ENCODE assay signal across 20 cellular contexts in genomic region chr7:12888727-12889126, GRCh38.
DNase-seq lines count a peak whose midpoint lies in the region; ATAC-seq and TF ChIP-seq lines count a peak whose summit lies in the region.
"Had no signal": no experiment of that assay in that cellular context is flagged by ENCODE, and none has a peak within 500 bp of the region (broad histone marks: within the 10 kb centered on the region; RNA-seq: fewer than 3 reads in every experiment).

No MANE protein-coding gene starts in this region.

- TF ChIP-seq CTCF in AG09309 (IDR thresholded peaks at IDR 0.05; ENCODE audit: control insufficient read depth, insufficient read depth, low read depth, low read length, missing control alignments), result no peak
- no peak for TF ChIP-seq CTCF in endothelial cell (IDR thresholded peaks at IDR 0.05; ENCODE audit: unreplicated experiment)

- no peak overlapping the region for H3K4me3 ChIP-seq in AG09309 (ENCODE audit: control insufficient read depth, low read depth, low read length)
- H3K4me3 ChIP-seq: MG63, psoas muscle had no signal

- DNase-seq in AG09309 (ENCODE audit: low read depth) (peak; percentile 29), KBM-7 (peak; percentile 49), endothelial cell (ENCODE audit: low spot score) (no peak), myocyte (ENCODE audit: low read depth) (peak; percentile 64), NCI-H2107 treated with DMSO at 0.1 percent for 48 hours (lab: John Stamatoyannopoulos, UW; ENCODE audit: unreplicated experiment) (no peak), mucosa of gallbladder (ENCODE audit: low spot score) (no peak), UCSD-AML1 (lab: John Stamatoyannopoulos, UW; ENCODE audit: unreplicated experiment) (no peak)
- DNase-seq: activated CD4-positive, alpha-beta T cell treated with anti-CD3 and anti-CD28 coated beads for 36 hours; activated naive CD8-positive, alpha-beta T cell treated with anti-CD3 and anti-CD28 coated beads, Interleukin-2, amount 10 ng/mL, durations not matched to agents 7 days and 5 days; activated T-cell treated with anti-CD3 and anti-CD28 coated beads, Interleukin-2, amount 50 U/mL, for 1 hour; kidney glomerular epithelial cell; NCI-H187; NCI-H510A; psoas muscle; SIG-M5; stimulated activated CD4-positive, alpha-beta T cell treated with anti-CD3 and anti-CD28 coated beads, Interleukin-15, amount 100 ng/mL, for 24 hours had no signal

- H3K27me3 Mint-ChIP-seq in endothelial cell (ENCODE audit: unreplicated experiment), result peaks cover 3% of the 10 kb centered on the region
- peaks cover 9% of the 10 kb centered on the region for H3K27me3 Mint-ChIP-seq in stimulated activated memory B cell treated with anti-CD40 and anti-IgM and Interleukin-4, amounts not matched to agents 10 μg/mL and 1 μg/mL and 100 μg/mL, for 72 hours

- H3K36me3 Mint-ChIP-seq in endothelial cell (ENCODE audit: low read depth, unreplicated experiment), result no peaks in the 10 kb centered on the region
- no peaks in the 10 kb centered on the region for H3K36me3 Mint-ChIP-seq in stimulated activated memory B cell treated with anti-CD40 and anti-IgM and Interleukin-4, amounts not matched to agents 10 μg/mL and 1 μg/mL and 100 μg/mL, for 72 hours
- H3K36me3 Mint-ChIP-seq: activated naive CD8-positive, alpha-beta T cell treated with anti-CD3 and anti-CD28 coated beads, Interleukin-2, amount 10 ng/mL, durations not matched to agents 7 days and 5 days had no signal

- peak overlapping the region; percentile 27 for H3K27ac Mint-ChIP-seq in endothelial cell (ENCODE audit: unreplicated experiment)
- H3K27ac Mint-ChIP-seq in stimulated activated memory B cell treated with anti-CD40 and anti-IgM and Interleukin-4, amounts not matched to agents 10 μg/mL and 1 μg/mL and 100 μg/mL, for 72 hours, result no peak overlapping the region
- H3K27ac Mint-ChIP-seq: activated CD4-positive, alpha-beta T cell treated with anti-CD3 and anti-CD28 coated beads for 36 hours; activated naive CD8-positive, alpha-beta T cell treated with anti-CD3 and anti-CD28 coated beads, Interleukin-2, amount 10 ng/mL, durations not matched to agents 7 days and 5 days; B cell; T-helper 2 cell treated with Interferon-gamma antibody and Interleukin-4, amounts not matched to agents 5 μg/mL and 100 μg/mL, for 36 hours had no signal

- in situ Hi-C loops in KBM-7 (cut with MboI; ENCODE audit: low pct_unique_long_range_greater_than_20kb, low sequenced_read_pairs), result no loop called here

- no peak overlapping the region for H3K4me3 Mint-ChIP-seq in endothelial cell (ENCODE audit: unreplicated experiment)
- H3K4me3 Mint-ChIP-seq in stimulated activated memory B cell treated with anti-CD40 and anti-IgM and Interleukin-4, amounts not matched to agents 10 μg/mL and 1 μg/mL and 100 μg/mL, for 72 hours, result no peak overlapping the region
- H3K4me3 Mint-ChIP-seq: activated CD4-positive, alpha-beta T cell treated with anti-CD3 and anti-CD28 coated beads for 36 hours; activated naive CD8-positive, alpha-beta T cell treated with anti-CD3 and anti-CD28 coated beads, Interleukin-2, amount 10 ng/mL, durations not matched to agents 7 days and 5 days; B cell; T-helper 2 cell treated with Interferon-gamma antibody and Interleukin-4, amounts not matched to agents 5 μg/mL and 100 μg/mL, for 36 hours had no signal

- no peaks in the 10 kb centered on the region for H3K9me3 Mint-ChIP-seq in endothelial cell (ENCODE audit: unreplicated experiment)
- no peaks in the 10 kb centered on the region for H3K9me3 Mint-ChIP-seq in stimulated activated memory B cell treated with anti-CD40 and anti-IgM and Interleukin-4, amounts not matched to agents 10 μg/mL and 1 μg/mL and 100 μg/mL, for 72 hours
- H3K9me3 Mint-ChIP-seq: activated naive CD8-positive, alpha-beta T cell treated with anti-CD3 and anti-CD28 coated beads, Interleukin-2, amount 10 ng/mL, durations not matched to agents 7 days and 5 days; T-helper 2 cell treated with Interferon-gamma antibody and Interleukin-4, amounts not matched to agents 5 μg/mL and 100 μg/mL, for 36 hours had no signal

- no peak for ATAC-seq in stimulated activated memory B cell treated with anti-CD40 and anti-IgM and Interleukin-4, amounts not matched to agents 10 μg/mL and 1 μg/mL and 100 μg/mL, for 72 hours
- ATAC-seq: activated CD4-positive, alpha-beta T cell treated with anti-CD3 and anti-CD28 coated beads for 36 hours; psoas muscle had no signal

- H3K4me1 Mint-ChIP-seq in endothelial cell (ENCODE audit: unreplicated experiment), result no peaks in the 10 kb centered on the region
- no peaks in the 10 kb centered on the region for H3K4me1 Mint-ChIP-seq in stimulated activated memory B cell treated with anti-CD40 and anti-IgM and Interleukin-4, amounts not matched to agents 10 μg/mL and 1 μg/mL and 100 μg/mL, for 72 hours
- H3K4me1 Mint-ChIP-seq: activated CD4-positive, alpha-beta T cell treated with anti-CD3 and anti-CD28 coated beads for 36 hours; activated naive CD8-positive, alpha-beta T cell treated with anti-CD3 and anti-CD28 coated beads, Interleukin-2, amount 10 ng/mL, durations not matched to agents 7 days and 5 days; B cell had no signal

Comparison
In these comparisons a context has a peak if more than half of its experiments do, and no peak if none do; other contexts are left out.
1. DNase-seq: peak in AG09309 (single experiment), KBM-7 (single experiment) and myocyte (single experiment); none in endothelial cell (single experiment), NCI-H2107 treated with DMSO at 0.1 percent for 48 hours (single experiment), mucosa of gallbladder (single experiment) and UCSD-AML1 (single experiment).